Comparison of ENCODE assay signal across 10 cellular contexts in the genomic region with DNA sequence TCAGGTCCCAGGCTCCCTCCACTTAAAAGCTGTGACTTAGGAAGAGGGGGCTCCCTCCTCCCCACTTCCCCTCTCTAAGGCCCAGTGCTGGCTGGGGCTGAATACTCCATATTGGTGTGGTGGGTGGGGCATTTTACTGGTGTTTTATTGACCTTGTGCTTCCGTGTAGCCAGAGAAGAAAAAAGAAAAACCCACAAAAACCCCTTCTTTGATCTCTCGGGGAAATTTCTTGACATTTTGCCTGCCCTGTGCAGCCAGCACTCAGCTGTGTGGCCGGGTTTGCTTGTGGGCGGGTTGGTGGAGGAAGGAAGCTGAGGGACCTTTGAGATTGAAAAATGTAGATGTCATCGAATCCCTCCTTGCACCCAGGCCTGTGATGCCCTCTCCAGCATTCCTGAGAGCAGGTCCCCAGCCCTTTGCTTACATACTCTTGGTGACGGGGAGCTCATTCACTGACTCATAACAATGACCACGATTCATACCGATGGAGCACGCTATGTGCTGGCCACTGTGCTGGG. TPM values are rescaled to one million over a fixed set of nuclear protein-coding genes. Genes with fewer than 3 reads are reported as not detected.
DNase-seq lines count a peak whose midpoint lies in the region; ATAC-seq and TF ChIP-seq lines count a peak whose summit lies in the region.
"Had no signal": no experiment of that assay in that cellular context is flagged by ENCODE, and none has a peak within 500 bp of the region (broad histone marks: within the 10 kb centered on the region; RNA-seq: fewer than 3 reads in every experiment).

No MANE protein-coding gene starts in this region.

- no peak overlapping the region for H3K4me2 ChIP-seq in OCI-LY7 (ENCODE audit: low read length)

- H4K20me1 ChIP-seq in OCI-LY7 (ENCODE audit: insufficient read depth, low read length): no peaks in the 10 kb centered on the region

- no peak overlapping the region for H2AFZ ChIP-seq in OCI-LY7 (ENCODE audit: low read length)

- H3K9me3 Mint-ChIP-seq in activated CD4-positive, alpha-beta T cell treated with anti-CD3 and anti-CD28 coated beads for 36 hours (ENCODE audit: low read depth): peaks cover 16% of the 10 kb centered on the region
- H3K9me3 Mint-ChIP-seq in activated naive CD4-positive, alpha-beta T cell treated with anti-CD3 and anti-CD28 coated beads, Interleukin-2, amount 50 U/mL, for 72 hours: peaks cover 17 to 28% of the 10 kb centered on the region in 2 donors

- H3K4me3 ChIP-seq in OCI-LY7 (ENCODE audit: low read depth, low read length, poor library complexity, severe bottlenecking) (no peak overlapping the region), tibial nerve (no peak overlapping the region), BE2C (ENCODE audit: low read depth, low read length) (no peak overlapping the region)
- H3K4me3 ChIP-seq: adrenal gland had no signal

- CTCF ChIA-PET in activated CD4-positive, alpha-beta T cell treated with anti-CD3 and anti-CD28 coated beads for 36 hours (lab: Charles Lee): interaction anchor here (0.6 to 1.9 kb wide), 5 partner anchors 8 to 109 kb away, joined by 3 to 10 read pairs (median 3); no protein-coding TSS in a partner anchor
- CTCF ChIA-PET in OCI-LY7 (lab: Charles Lee; ENCODE audit: unreplicated experiment): no interaction called here

- H3K9me3 ChIP-seq in OCI-LY7 (ENCODE audit: low read length): 0 out of 2 replicates have a peak, but pooled peaks cover 4% of the 10 kb centered on the region
- H3K9me3 ChIP-seq in tibial nerve: peaks cover 0 to 10% (median 1%) of the 10 kb centered on the region in 4 donors
- H3K9me3 ChIP-seq in BE2C: no peaks in the 10 kb centered on the region
- H3K9me3 ChIP-seq: adrenal gland had no signal

- peak overlapping the region; percentile 9 for H3K4me3 Mint-ChIP-seq in activated CD4-positive, alpha-beta T cell treated with anti-CD3 and anti-CD28 coated beads for 36 hours
- H3K4me3 Mint-ChIP-seq: neural crest cell had no signal

- H3K27me3 Mint-ChIP-seq in activated CD4-positive, alpha-beta T cell treated with anti-CD3 and anti-CD28 coated beads for 36 hours: no peaks in the 10 kb centered on the region

- H3K27ac ChIP-seq in OCI-LY7 (ENCODE audit: low read depth, low read length, poor library complexity, severe bottlenecking) (no peak overlapping the region), tibial nerve (no peak overlapping the region)
- H3K27ac ChIP-seq: adrenal gland had no signal

- no peak for TF ChIP-seq POLR2A in tibial nerve (IDR thresholded peaks at IDR 0.05)

- no TSS peak for BruUV-seq in OCI-LY7 (replicated peaks; lab: Mats Ljungman, UMichigan)

- peaks cover 41% of the 10 kb centered on the region for H3K4me1 Mint-ChIP-seq in activated CD4-positive, alpha-beta T cell treated with anti-CD3 and anti-CD28 coated beads for 36 hours

- TF ChIP-seq EP300 in tibial nerve (IDR thresholded peaks at IDR 0.05): no peak

- H3K79me2 ChIP-seq in OCI-LY7 (ENCODE audit: insufficient read depth, low read depth, low read length): no peaks in the 10 kb centered on the region

- H3K27me3 ChIP-seq in tibial nerve (no peaks in the 10 kb centered on the region), BE2C (no peaks in the 10 kb centered on the region)
- H3K27me3 ChIP-seq: adrenal gland had no signal

- intact Hi-C loops in activated CD4-positive, alpha-beta T cell treated with anti-CD3 and anti-CD28 coated beads for 36 hours (cut with DNase I, micrococcal nuclease): no loop called here
- intact Hi-C loops in OCI-LY7 (cut with micrococcal nuclease; ENCODE audit: unreplicated experiment): no loop called here

- peak; percentile 72 for DNase-seq in activated CD4-positive, alpha-beta T cell treated with anti-CD3 and anti-CD28 coated beads for 36 hours
- no peak for DNase-seq in activated CD4-positive, alpha-beta T cell treated with anti-CD3 and anti-CD28 coated beads for 1 hour
- peak; percentile 54 for DNase-seq in SW480 (ENCODE audit: low spot score)
- DNase-seq in activated naive CD4-positive, alpha-beta T cell treated with anti-CD3 and anti-CD28 coated beads, Interleukin-2, amount 50 U/mL, for 72 hours (ENCODE audit: low spot score in 2 of 2): peak in 1 of 2 donors; percentile 86
- peak; percentile 79 for DNase-seq in stimulated activated naive CD8-positive, alpha-beta T cell treated with anti-CD3 and anti-CD28 coated beads, Interleukin-15, Interleukin-2, amounts not matched to agents 100 U/mL and 50 U/mL, for 24 hours
- DNase-seq in OCI-LY7 (ENCODE audit: low spot score): no peak
- no peak for DNase-seq in tibial nerve (ENCODE audit: low spot score in 2 of 2)
- no peak for DNase-seq in BE2C
- DNase-seq: adrenal gland had no signal

- H3K36me3 ChIP-seq in OCI-LY7 (ENCODE audit: insufficient read depth, low read length) (no peaks in the 10 kb centered on the region), tibial nerve (no peaks in the 10 kb centered on the region), BE2C (no peaks in the 10 kb centered on the region)
- H3K36me3 ChIP-seq: adrenal gland had no signal

- H3K4me1 ChIP-seq in OCI-LY7 (ENCODE audit: insufficient read depth, low read length, poor library complexity, severe bottlenecking): no peaks in the 10 kb centered on the region
- H3K4me1 ChIP-seq in tibial nerve: peaks cover 0 to 3% (median 0%) of the 10 kb centered on the region in 4 donors
- no peaks in the 10 kb centered on the region for H3K4me1 ChIP-seq in BE2C
- H3K4me1 ChIP-seq: adrenal gland had no signal

- POLR2A ChIA-PET in activated CD4-positive, alpha-beta T cell treated with anti-CD3 and anti-CD28 coated beads for 36 hours (lab: Charles Lee): interaction anchor here (1.6 kb wide), 1 partner anchor 179 kb away, joined by 4 read pairs; no protein-coding TSS in a partner anchor
- POLR2A ChIA-PET in OCI-LY7 (lab: Charles Lee): interaction anchor here (1.1 kb wide), 1 partner anchor 11 kb away, joined by 4 read pairs; no protein-coding TSS in a partner anchor

- H3K27ac Mint-ChIP-seq in activated CD4-positive, alpha-beta T cell treated with anti-CD3 and anti-CD28 coated beads for 36 hours: peak overlapping the region; percentile 72
- peak overlapping the region; percentile 66 to 84 for H3K27ac Mint-ChIP-seq in activated naive CD4-positive, alpha-beta T cell treated with anti-CD3 and anti-CD28 coated beads, Interleukin-2, amount 50 U/mL, for 72 hours

- ATAC-seq in activated CD4-positive, alpha-beta T cell treated with anti-CD3 and anti-CD28 coated beads for 36 hours: peak; percentile 62
- ATAC-seq in activated naive CD4-positive, alpha-beta T cell treated with anti-CD3 and anti-CD28 coated beads, Interleukin-2, amount 50 U/mL, for 72 hours: peak; percentile 71 to 89
- ATAC-seq in stimulated activated naive CD8-positive, alpha-beta T cell treated with anti-CD3 and anti-CD28 coated beads, Interleukin-15, Interleukin-2, amounts not matched to agents 100 U/mL and 50 U/mL, for 24 hours: peak; percentile 84

- peaks cover 15% of the 10 kb centered on the region for H3K36me3 Mint-ChIP-seq in activated CD4-positive, alpha-beta T cell treated with anti-CD3 and anti-CD28 coated beads for 36 hours (ENCODE audit: low read depth)
- H3K36me3 Mint-ChIP-seq in activated naive CD4-positive, alpha-beta T cell treated with anti-CD3 and anti-CD28 coated beads, Interleukin-2, amount 50 U/mL, for 72 hours: peaks cover 5 to 55% of the 10 kb centered on the region in 2 donors

- H3K9me2 ChIP-seq in OCI-LY7 (ENCODE audit: insufficient read depth, low read length): no peaks in the 10 kb centered on the region

- no peak for TF ChIP-seq CTCF in OCI-LY7 (conservative IDR thresholded peaks at IDR 0.05; ENCODE audit: low read length)
- TF ChIP-seq CTCF in tibial nerve (IDR thresholded peaks at IDR 0.05): no peak
- TF ChIP-seq CTCF in BE2C (IDR thresholded peaks at IDR 0.05; ENCODE audit: low read depth, low read length): no peak

- WGBS in tibial nerve, 2 donors: 37 to 44% methylated on average over 9 of the region's 9 CpGs

RNA-seq across cellular contexts. Expression of a gene that starts 24.8 kb away (rescaled TPM):
- total RNA-seq in activated CD4-positive, alpha-beta T cell treated with anti-CD3 and anti-CD28 coated beads for 36 hours: 10 to 100 TPM; 15.7 to 16.3 TPM
- 10 to 100 TPM in 1 of 2 donors, under 1 TPM in 1; 0.84 to 41.5 TPM for total RNA-seq in activated naive CD4-positive, alpha-beta T cell treated with anti-CD3 and anti-CD28 coated beads, Interleukin-2, amount 50 U/mL, for 72 hours
- total RNA-seq in OCI-LY7 (2014; rRNA removed; shearing (Covaris generic)): not detected in 2 replicates
- total RNA-seq in OCI-LY7 (2022) (0.09 and 0.29 TPM in 2 replicates), tibial nerve (1 to 10 TPM in 2 of 4 donors, under 1 TPM in 1, not detected in 1; 0.84 to 4.9 (median 1.8) TPM)
- 0.85 TPM for polyA plus RNA-seq in BE2C (2012; ENCODE audit: insufficient read depth, insufficient read length, low read depth)
- total RNA-seq: neural crest cell had no signal

Comparison
In these comparisons a context has a peak if more than half of its experiments do, and no peak if none do; other contexts are left out.
1. DNase-seq: peak in activated CD4-positive, alpha-beta T cell treated with anti-CD3 and anti-CD28 coated beads for 36 hours (single experiment), SW480 (single experiment) and stimulated activated naive CD8-positive, alpha-beta T cell treated with anti-CD3 and anti-CD28 coated beads, Interleukin-15, Interleukin-2, amounts not matched to agents 100 U/mL and 50 U/mL, for 24 hours (single experiment); none in activated CD4-positive, alpha-beta T cell treated with anti-CD3 and anti-CD28 coated beads for 1 hour (single experiment), OCI-LY7 (single experiment), tibial nerve (0 of 2) and BE2C (single experiment).
2. Peak in every context shown above with its lines, with median percentiles within 50 percentile points of each other: ATAC-seq.